In the genomic region with DNA sequence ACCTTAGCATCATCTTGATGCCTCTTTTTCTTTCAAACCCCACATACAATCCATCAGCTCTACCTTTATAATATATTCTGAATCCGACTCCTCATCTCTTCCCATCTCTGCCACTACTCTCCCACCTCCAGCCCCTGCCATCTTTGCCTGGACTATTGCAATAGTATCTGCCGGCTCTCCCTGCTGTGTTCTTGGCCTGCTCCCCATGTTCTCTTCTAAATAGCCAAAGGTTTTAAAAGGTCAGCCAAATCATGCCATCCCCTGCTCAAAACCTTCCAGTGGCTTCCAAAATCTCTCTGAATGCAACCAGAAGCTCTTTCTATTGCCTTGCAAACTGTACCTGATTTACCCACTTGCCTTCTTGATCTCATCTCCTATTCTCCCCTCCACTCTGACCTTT, we compare ENCODE assay signal across 19 cellular contexts.
DNase-seq lines count a peak whose midpoint lies in the region; ATAC-seq and TF ChIP-seq lines count a peak whose summit lies in the region.
"Had no signal": no experiment of that assay in that cellular context is flagged by ENCODE, and none has a peak within 500 bp of the region (broad histone marks: within the 10 kb centered on the region; RNA-seq: fewer than 3 reads in every experiment).

No MANE protein-coding gene starts in this region.

- H3K27me3 ChIP-seq in MG63 (no peaks in the 10 kb centered on the region), gastrocnemius medialis (no peaks in the 10 kb centered on the region)
- H3K27me3 ChIP-seq: BE2C had no signal

- in situ Hi-C loops in gastrocnemius medialis (cut with MboI; ENCODE audit: low sequenced_read_pairs in 4 of 4): no loop called here

- no peaks in the 10 kb centered on the region for H3K27me3 Mint-ChIP-seq in T-cell

- TF ChIP-seq CTCF in gastrocnemius medialis (IDR thresholded peaks at IDR 0.05 in 4 of 5, conservative IDR thresholded peaks at IDR 0.05 in 1 of 5): no peak

- no peaks in the 10 kb centered on the region for H3K9me3 ChIP-seq in MG63
- H3K9me3 ChIP-seq in gastrocnemius medialis: no peaks in the 10 kb centered on the region
- H3K9me3 ChIP-seq: BE2C had no signal

- H3K27ac Mint-ChIP-seq in T-cell: no peak overlapping the region
- H3K27ac Mint-ChIP-seq: CD4-positive, CD25-positive, alpha-beta regulatory T cell; CD8-positive, alpha-beta memory T cell had no signal

- H3K36me3 ChIP-seq in MG63 (no peaks in the 10 kb centered on the region), gastrocnemius medialis (no peaks in the 10 kb centered on the region)
- H3K36me3 ChIP-seq: BE2C had no signal

- POLR2A ChIA-PET in T-cell (lab: Charles Lee): no interaction called here

- no peaks in the 10 kb centered on the region for H3K36me3 Mint-ChIP-seq in T-cell

- ATAC-seq in left lobe of liver (peak; percentile 71), gastrocnemius medialis (peak; percentile 39 to 54), T-cell (replicated peaks in 1 of 4) (no peak)
- ATAC-seq: GM12878 had no signal

- H3K4me3 Mint-ChIP-seq in T-cell: no peak overlapping the region
- H3K4me3 Mint-ChIP-seq: CD4-positive, CD25-positive, alpha-beta regulatory T cell; CD8-positive, alpha-beta memory T cell; H9 had no signal

- CTCF ChIA-PET in T-cell (lab: Charles Lee): no interaction called here

- peak; percentile 45 for DNase-seq in MG63
- peak; percentile 2 for DNase-seq in cerebellar cortex (ENCODE audit: low spot score)
- peak; percentile 61 for DNase-seq in left lobe of liver (ENCODE audit: low spot score)
- no peak for DNase-seq in gastrocnemius medialis
- DNase-seq in H4 (ENCODE audit: low spot score): no peak
- DNase-seq in T-cell: no peak
- DNase-seq: ACHN; BE2C; C1 segment of cervical spinal cord; CD4-positive, CD25-positive, alpha-beta regulatory T cell; CD8-positive, alpha-beta memory T cell; COR-L47; DMS 273 treated with DMSO at 0.1 percent for 48 hours; DMS53; DND-41; EL; GOT3; H9 had no signal

- H3K27ac ChIP-seq in gastrocnemius medialis: no peak overlapping the region

- H3K4me3 ChIP-seq in MG63 (no peak overlapping the region), gastrocnemius medialis (no peak overlapping the region)
- H3K4me3 ChIP-seq: GM12878 had no signal

- no peaks in the 10 kb centered on the region for H3K9me3 Mint-ChIP-seq in T-cell
- H3K9me3 Mint-ChIP-seq: H9 had no signal

- intact Hi-C loops in gastrocnemius medialis (cut with DNase I; ENCODE audit: low total_unique reads): no loop called here

- no peak for TF ChIP-seq POLR2A in gastrocnemius medialis (IDR thresholded peaks at IDR 0.05)

- peaks cover 10 to 15% of the 10 kb centered on the region in 2 donors for H3K4me1 ChIP-seq in gastrocnemius medialis

- no peaks in the 10 kb centered on the region for H3K4me1 Mint-ChIP-seq in T-cell
- H3K4me1 Mint-ChIP-seq: CD8-positive, alpha-beta memory T cell; H9 had no signal

Comparison
In these comparisons a context has a peak if more than half of its experiments do, and no peak if none do; other contexts are left out.
1. DNase-seq: peak in MG63 (single experiment), cerebellar cortex (single experiment) and left lobe of liver (single experiment); none in gastrocnemius medialis (0 of 2), H4 (single experiment) and T-cell (0 of 34).
2. ATAC-seq: peak in left lobe of liver (single experiment) and gastrocnemius medialis (2 of 2); none in T-cell (0 of 4).